1 cellular context compared by ENCODE assay signal in genomic region chr1:100299521-100300222, GRCh38.
TF ChIP-seq lines count a peak whose summit lies in the region.

No MANE protein-coding gene starts in this region.

TF ChIP-seq in GM23338, 12 proteins besides CTCF, POLR2A, EP300 and RAD21 (continued from another document):
- TF ChIP-seq ETS1 (IDR thresholded peaks at IDR 0.05), result no peak
- TF ChIP-seq JUNB (IDR thresholded peaks at IDR 0.05; ENCODE audit: unreplicated experiment), result no peak
- no peak for TF ChIP-seq ZNF462 (CRISPR knock-in tag; IDR thresholded peaks at IDR 0.05)
- no peak for TF ChIP-seq POLR2AphosphoS5 (IDR thresholded peaks at IDR 0.05; ENCODE audit: low read depth)
- no peak for TF ChIP-seq ZNF331 (CRISPR knock-in tag; IDR thresholded peaks at IDR 0.05; ENCODE audit: low read depth)
- no peak for TF ChIP-seq STAT1 (IDR thresholded peaks at IDR 0.05; ENCODE audit: unreplicated experiment)
- no peak for TF ChIP-seq REST (IDR thresholded peaks at IDR 0.05; ENCODE audit: unreplicated experiment)
- no peak for TF ChIP-seq NANOG (IDR thresholded peaks at IDR 0.05; ENCODE audit: borderline replicate concordance)
- TF ChIP-seq CREB1 (CRISPR knock-in tag; IDR thresholded peaks at IDR 0.05; ENCODE audit: low read depth), result no peak
- no peak for TF ChIP-seq EZH2phosphoT487 (IDR thresholded peaks at IDR 0.05; ENCODE audit: unreplicated experiment)
- no peak for TF ChIP-seq ZNF114 (CRISPR knock-in tag; IDR thresholded peaks at IDR 0.05)
